Comparison of ENCODE assay signal across 8 cellular contexts in the genomic region with DNA sequence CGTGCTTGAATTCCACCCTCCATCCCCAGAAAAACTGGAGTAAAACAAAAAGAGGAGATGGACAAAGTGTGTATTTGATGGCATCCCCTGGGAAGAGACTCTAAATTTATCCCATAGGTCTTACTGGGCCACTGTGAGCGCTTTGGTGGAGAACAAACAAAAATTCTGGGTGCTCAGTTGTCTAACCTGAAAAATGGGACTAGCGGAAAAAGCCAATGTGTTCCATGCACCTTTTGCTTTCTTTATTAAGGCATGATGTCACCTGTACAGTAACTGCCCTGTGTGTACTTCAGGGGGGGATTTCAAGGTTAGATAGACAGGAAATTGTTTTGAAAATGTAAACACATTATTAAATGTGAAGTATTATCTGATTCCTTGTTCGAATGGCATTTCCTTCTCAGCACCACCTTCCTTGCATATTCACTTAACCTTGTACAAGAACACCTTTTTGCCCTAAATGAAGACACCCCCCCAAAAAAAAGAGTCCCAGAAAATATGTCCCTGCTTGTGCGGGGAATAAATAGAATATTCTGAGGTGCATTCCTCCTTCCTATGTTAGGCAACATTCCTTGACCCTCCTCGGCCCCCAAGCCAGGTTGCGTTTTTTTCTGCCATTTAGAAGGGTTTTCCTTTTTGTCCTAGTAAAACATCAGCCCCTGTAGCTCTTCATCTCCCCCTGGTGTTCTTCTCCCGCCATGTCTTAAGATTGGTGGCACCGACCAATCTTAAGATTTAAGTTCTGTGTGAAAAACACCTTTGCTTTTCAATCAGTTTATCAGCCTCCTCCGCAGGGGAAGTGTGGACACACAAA. TPM values are rescaled to one million over a fixed set of nuclear protein-coding genes. Genes with fewer than 3 reads are reported as not detected.
DNase-seq lines count a peak whose midpoint lies in the region; ATAC-seq and TF ChIP-seq lines count a peak whose summit lies in the region.

No MANE protein-coding gene starts in this region.

- H3K4me3 ChIP-seq in CD4-positive, CD25-positive, alpha-beta regulatory T cell (ENCODE audit: low read depth, low read length), result peak overlapping the region; percentile 81
- H3K4me3 ChIP-seq in H7 (ENCODE audit: insufficient read depth, low read depth, low read length) (peak overlapping the region; percentile 39), NT2/D1 (ENCODE audit: insufficient read length, low read depth) (peak overlapping the region; percentile 54), fibroblast of pulmonary artery (replicated peaks; ENCODE audit: low read depth, low read length) (peak overlapping the region; percentile 66), neural cell (ENCODE audit: low read length) (peak overlapping the region; percentile 57), tibial nerve (peak overlapping the region; percentile 32 to 48 (median 44))

- no peaks in the 10 kb centered on the region for H3K9me3 Mint-ChIP-seq in CD4-positive, CD25-positive, alpha-beta regulatory T cell

- no peak overlapping the region for H3K4me2 ChIP-seq in neural cell (ENCODE audit: low read length)

- H3K36me3 ChIP-seq in CD4-positive, CD25-positive, alpha-beta regulatory T cell (ENCODE audit: control insufficient read depth, insufficient read depth, low read length), result no peaks in the 10 kb centered on the region
- H3K36me3 ChIP-seq in H7 (replicated peaks; ENCODE audit: control insufficient read depth, insufficient read depth, low read length) (no peaks in the 10 kb centered on the region), NT2/D1 (ENCODE audit: insufficient read depth, insufficient read length, low read length) (peaks cover 15% of the 10 kb centered on the region), neural cell (ENCODE audit: insufficient read depth, low read length) (no peaks in the 10 kb centered on the region), tibial nerve (peaks cover 0 to 3% (median 0%) of the 10 kb centered on the region in 3 donors)

- H3K9ac ChIP-seq in NT2/D1 (ENCODE audit: insufficient read length, low read depth) (peak overlapping the region; percentile 83), neural cell (ENCODE audit: low read length) (no peak overlapping the region)

- no peaks in the 10 kb centered on the region for H3K9me2 ChIP-seq in neural cell (ENCODE audit: insufficient read depth, low read length)

- peaks cover 10 to 19% (median 13%) of the 10 kb centered on the region in 4 donors for H3K4me1 Mint-ChIP-seq in CD4-positive, CD25-positive, alpha-beta regulatory T cell

- TF ChIP-seq RAD21 in neural cell (conservative IDR thresholded peaks at IDR 0.05), result no peak

- no peak overlapping the region for H2AFZ ChIP-seq in neural cell (ENCODE audit: low read depth, low read length)

- peak overlapping the region; percentile 79 to 91 (median 83) for H3K4me3 Mint-ChIP-seq in CD4-positive, CD25-positive, alpha-beta regulatory T cell

- H3K79me2 ChIP-seq in neural cell (replicated peaks; ENCODE audit: insufficient read depth, low read length), result no peaks in the 10 kb centered on the region

- peak in 1 of 2 donors; percentile 23 for ATAC-seq in CD4-positive, CD25-positive, alpha-beta regulatory T cell (ENCODE audit: low read depth in 2 of 2)
- no peak for ATAC-seq in HG02981 (IDR thresholded peaks at IDR 0.05; ENCODE audit: unreplicated experiment)

- TF ChIP-seq POLR2A in tibial nerve (IDR thresholded peaks at IDR 0.05), result no peak

- H3K27ac ChIP-seq in CD4-positive, CD25-positive, alpha-beta regulatory T cell (ENCODE audit: insufficient read depth, low read length, poor library complexity, severe bottlenecking), result no peak overlapping the region
- no peak overlapping the region for H3K27ac ChIP-seq in neural cell (ENCODE audit: low read length)
- peak overlapping the region in 3 of 4 donors; percentile 21 to 84 (median 44) for H3K27ac ChIP-seq in tibial nerve

- peaks cover 14% of the 10 kb centered on the region for H3K4me1 ChIP-seq in CD4-positive, CD25-positive, alpha-beta regulatory T cell (ENCODE audit: control insufficient read depth, insufficient read depth, low read length, poor library complexity, severe bottlenecking)
- no peaks in the 10 kb centered on the region for H3K4me1 ChIP-seq in NT2/D1 (ENCODE audit: insufficient read depth, insufficient read length)
- H3K4me1 ChIP-seq in tibial nerve, result peaks cover 0 to 13% (median 0%) of the 10 kb centered on the region in 4 donors

- no peaks in the 10 kb centered on the region for H3K9me3 ChIP-seq in CD4-positive, CD25-positive, alpha-beta regulatory T cell (ENCODE audit: control insufficient read depth in 2 of 2, low read length in 2 of 2)
- no peaks in the 10 kb centered on the region for H3K9me3 ChIP-seq in NT2/D1 (ENCODE audit: insufficient read depth, low read length)
- H3K9me3 ChIP-seq in neural cell (ENCODE audit: low read length), result no peaks in the 10 kb centered on the region
- H3K9me3 ChIP-seq in tibial nerve, result no peaks in the 10 kb centered on the region

- H3K27me3 Mint-ChIP-seq in CD4-positive, CD25-positive, alpha-beta regulatory T cell, result peaks cover 59% of the 10 kb centered on the region

- TF ChIP-seq CTCF in fibroblast of pulmonary artery (IDR thresholded peaks at IDR 0.05; ENCODE audit: low read length, missing control alignments) (peak; percentile 90), neural cell (IDR thresholded peaks at IDR 0.05; ENCODE audit: poor library complexity, severe bottlenecking) (peak; percentile 48), tibial nerve (IDR thresholded peaks at IDR 0.05) (peak; percentile 57 to 70 (median 63))

- DNase-seq in CD4-positive, CD25-positive, alpha-beta regulatory T cell, result peak in 2 of 3 donors; percentile 41 to 64
- DNase-seq in H7 (peak; percentile 83), NT2/D1 (ENCODE audit: low read depth, low spot score) (peak; percentile 56), activated T-cell treated with anti-CD3 and anti-CD28 coated beads for 48 hours (ENCODE audit: low read depth) (peak; percentile 37), fibroblast of pulmonary artery (ENCODE audit: low read depth) (peak; percentile 81), tibial nerve (ENCODE audit: low spot score in 2 of 2) (peak in 1 of 2 donors; percentile 79)

- TF ChIP-seq EP300 in neural cell (conservative IDR thresholded peaks at IDR 0.05; ENCODE audit: poor library complexity, severe bottlenecking) (no peak), tibial nerve (IDR thresholded peaks at IDR 0.05) (no peak)

- H4K20me1 ChIP-seq in neural cell (ENCODE audit: insufficient read depth), result no peaks in the 10 kb centered on the region

- peaks cover 25% of the 10 kb centered on the region for H3K27me3 ChIP-seq in CD4-positive, CD25-positive, alpha-beta regulatory T cell (ENCODE audit: control insufficient read depth, insufficient read depth, low read length)
- H3K27me3 ChIP-seq in H7 (ENCODE audit: control insufficient read depth, insufficient read depth, low read length) (peaks cover 2% of the 10 kb centered on the region; the same call in 1 of the 2 replicates), NT2/D1 (ENCODE audit: insufficient read depth, insufficient read length) (no peaks in the 10 kb centered on the region), neural cell (ENCODE audit: insufficient read depth, low read depth, low read length) (peaks cover 41% of the 10 kb centered on the region), tibial nerve (peaks cover 0 to 22% of the 10 kb centered on the region in 2 donors)

- peaks cover 3% of the 10 kb centered on the region for H3K36me3 Mint-ChIP-seq in CD4-positive, CD25-positive, alpha-beta regulatory T cell

- no peak overlapping the region for H3K27ac Mint-ChIP-seq in CD4-positive, CD25-positive, alpha-beta regulatory T cell

- no peaks in the 10 kb centered on the region for H3F3A ChIP-seq in neural cell (ENCODE audit: insufficient read depth, low read length, poor library complexity, severe bottlenecking)

- 39 to 43% methylated on average over 10 of the region's 10 CpGs for WGBS in tibial nerve, 2 donors

TF ChIP-seq in neural cell, 6 proteins besides CTCF, POLR2A, EP300 and RAD21:
- TF ChIP-seq MXI1 (conservative IDR thresholded peaks at IDR 0.05; ENCODE audit: poor library complexity, severe bottlenecking) (no peak), EZH2 (IDR thresholded peaks at IDR 0.05; ENCODE audit: borderline replicate concordance, insufficient read depth, low read length, poor library complexity, severe bottlenecking) (no peak), POLR2AphosphoS5 (IDR thresholded peaks at IDR 0.05) (no peak), SMC3 (conservative IDR thresholded peaks at IDR 0.05; ENCODE audit: poor library complexity) (no peak), TAF1 (IDR thresholded peaks at IDR 0.05; ENCODE audit: low read depth) (no peak)
- TF ChIP-seq, protein P1, sequence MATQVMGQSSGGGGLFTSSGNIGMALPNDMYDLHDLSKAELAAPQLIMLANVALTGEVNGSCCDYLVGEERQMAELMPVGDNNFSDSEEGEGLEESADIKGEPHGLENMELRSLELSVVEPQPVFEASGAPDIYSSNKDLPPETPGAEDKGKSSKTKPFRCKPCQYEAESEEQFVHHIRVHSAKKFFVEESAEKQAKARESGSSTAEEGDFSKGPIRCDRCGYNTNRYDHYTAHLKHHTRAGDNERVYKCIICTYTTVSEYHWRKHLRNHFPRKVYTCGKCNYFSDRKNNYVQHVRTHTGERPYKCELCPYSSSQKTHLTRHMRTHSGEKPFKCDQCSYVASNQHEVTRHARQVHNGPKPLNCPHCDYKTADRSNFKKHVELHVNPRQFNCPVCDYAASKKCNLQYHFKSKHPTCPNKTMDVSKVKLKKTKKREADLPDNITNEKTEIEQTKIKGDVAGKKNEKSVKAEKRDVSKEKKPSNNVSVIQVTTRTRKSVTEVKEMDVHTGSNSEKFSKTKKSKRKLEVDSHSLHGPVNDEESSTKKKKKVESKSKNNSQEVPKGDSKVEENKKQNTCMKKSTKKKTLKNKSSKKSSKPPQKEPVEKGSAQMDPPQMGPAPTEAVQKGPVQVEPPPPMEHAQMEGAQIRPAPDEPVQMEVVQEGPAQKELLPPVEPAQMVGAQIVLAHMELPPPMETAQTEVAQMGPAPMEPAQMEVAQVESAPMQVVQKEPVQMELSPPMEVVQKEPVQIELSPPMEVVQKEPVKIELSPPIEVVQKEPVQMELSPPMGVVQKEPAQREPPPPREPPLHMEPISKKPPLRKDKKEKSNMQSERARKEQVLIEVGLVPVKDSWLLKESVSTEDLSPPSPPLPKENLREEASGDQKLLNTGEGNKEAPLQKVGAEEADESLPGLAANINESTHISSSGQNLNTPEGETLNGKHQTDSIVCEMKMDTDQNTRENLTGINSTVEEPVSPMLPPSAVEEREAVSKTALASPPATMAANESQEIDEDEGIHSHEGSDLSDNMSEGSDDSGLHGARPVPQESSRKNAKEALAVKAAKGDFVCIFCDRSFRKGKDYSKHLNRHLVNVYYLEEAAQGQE (IDR thresholded peaks at IDR 0.05; ENCODE audit: borderline replicate concordance), result no peak
TF ChIP-seq in neural cell: peak in this region for 0.

RNA-seq across cellular contexts. Expression of a gene that starts 1.1 kb away (rescaled TPM):
- total RNA-seq in CD4-positive, CD25-positive, alpha-beta regulatory T cell, result 1.1 TPM
- polyA plus RNA-seq in CD4-positive, CD25-positive, alpha-beta regulatory T cell, result not detected
- 0.76 and 1.6 TPM in 2 replicates for total RNA-seq in H7 (2014; rRNA removed; shearing (Covaris generic))
- polyA plus RNA-seq in neural cell, result 2.2 and 2.7 TPM in 2 replicates
- 0.69 TPM in 1 of 2 replicates, not detected in the other for polyA minus RNA-seq in neural cell
- total RNA-seq in tibial nerve, result 10 to 100 TPM; 18.2 to 48.8 (median 38.3) TPM

Comparison
In these comparisons a context has a peak if more than half of its experiments do, and no peak if none do; other contexts are left out.
1. H3K27ac ChIP-seq: peak in tibial nerve (3 of 4); none in CD4-positive, CD25-positive, alpha-beta regulatory T cell (single experiment) and neural cell (single experiment).
2. Peak in every context shown above with its lines, with median percentiles within 50 percentile points of each other: H3K4me3 ChIP-seq and CTCF ChIP-seq.